1 cellular context compared by ENCODE assay signal in the genomic region with DNA sequence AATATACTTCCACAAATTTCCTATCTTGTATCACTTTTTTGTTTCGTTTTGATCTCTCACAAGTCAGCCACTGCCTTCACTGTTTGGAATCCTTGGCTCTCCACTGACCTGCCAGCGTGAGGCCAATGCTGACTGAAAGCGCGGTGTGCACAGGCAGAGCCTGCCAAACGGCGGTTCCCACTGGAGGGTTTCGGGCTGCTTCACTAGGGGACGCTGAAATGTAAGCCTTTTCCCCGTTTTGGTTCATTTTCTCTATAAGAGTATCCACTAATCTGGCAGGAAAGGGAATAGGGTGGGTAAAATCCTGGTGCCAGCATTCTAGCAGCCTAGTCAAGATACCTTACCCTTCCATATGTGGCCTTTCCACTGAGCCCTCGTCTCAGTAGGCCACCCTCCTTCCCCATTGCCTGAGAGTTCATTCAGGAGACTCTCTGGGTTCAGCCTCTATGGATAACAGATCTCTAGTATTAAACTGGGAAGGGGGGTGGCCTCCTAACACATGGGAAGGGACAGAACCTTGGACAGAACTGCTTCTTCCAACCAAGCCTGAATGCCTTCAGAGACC.
TF ChIP-seq lines count a peak whose summit lies in the region.

No MANE protein-coding gene starts in this region.

TF ChIP-seq in SK-N-SH treated with all-trans-retinoic acid at 6 μM for 48 hours, 23 proteins besides CTCF, POLR2A, EP300 and RAD21 (continued from another document):
- TF ChIP-seq, protein P1, sequence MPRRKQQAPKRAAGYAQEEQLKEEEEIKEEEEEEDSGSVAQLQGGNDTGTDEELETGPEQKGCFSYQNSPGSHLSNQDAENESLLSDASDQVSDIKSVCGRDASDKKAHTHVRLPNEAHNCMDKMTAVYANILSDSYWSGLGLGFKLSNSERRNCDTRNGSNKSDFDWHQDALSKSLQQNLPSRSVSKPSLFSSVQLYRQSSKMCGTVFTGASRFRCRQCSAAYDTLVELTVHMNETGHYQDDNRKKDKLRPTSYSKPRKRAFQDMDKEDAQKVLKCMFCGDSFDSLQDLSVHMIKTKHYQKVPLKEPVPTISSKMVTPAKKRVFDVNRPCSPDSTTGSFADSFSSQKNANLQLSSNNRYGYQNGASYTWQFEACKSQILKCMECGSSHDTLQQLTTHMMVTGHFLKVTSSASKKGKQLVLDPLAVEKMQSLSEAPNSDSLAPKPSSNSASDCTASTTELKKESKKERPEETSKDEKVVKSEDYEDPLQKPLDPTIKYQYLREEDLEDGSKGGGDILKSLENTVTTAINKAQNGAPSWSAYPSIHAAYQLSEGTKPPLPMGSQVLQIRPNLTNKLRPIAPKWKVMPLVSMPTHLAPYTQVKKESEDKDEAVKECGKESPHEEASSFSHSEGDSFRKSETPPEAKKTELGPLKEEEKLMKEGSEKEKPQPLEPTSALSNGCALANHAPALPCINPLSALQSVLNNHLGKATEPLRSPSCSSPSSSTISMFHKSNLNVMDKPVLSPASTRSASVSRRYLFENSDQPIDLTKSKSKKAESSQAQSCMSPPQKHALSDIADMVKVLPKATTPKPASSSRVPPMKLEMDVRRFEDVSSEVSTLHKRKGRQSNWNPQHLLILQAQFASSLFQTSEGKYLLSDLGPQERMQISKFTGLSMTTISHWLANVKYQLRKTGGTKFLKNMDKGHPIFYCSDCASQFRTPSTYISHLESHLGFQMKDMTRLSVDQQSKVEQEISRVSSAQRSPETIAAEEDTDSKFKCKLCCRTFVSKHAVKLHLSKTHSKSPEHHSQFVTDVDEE (CRISPR knock-in tag; IDR thresholded peaks at IDR 0.05) = no peak
- TF ChIP-seq, protein P2, sequence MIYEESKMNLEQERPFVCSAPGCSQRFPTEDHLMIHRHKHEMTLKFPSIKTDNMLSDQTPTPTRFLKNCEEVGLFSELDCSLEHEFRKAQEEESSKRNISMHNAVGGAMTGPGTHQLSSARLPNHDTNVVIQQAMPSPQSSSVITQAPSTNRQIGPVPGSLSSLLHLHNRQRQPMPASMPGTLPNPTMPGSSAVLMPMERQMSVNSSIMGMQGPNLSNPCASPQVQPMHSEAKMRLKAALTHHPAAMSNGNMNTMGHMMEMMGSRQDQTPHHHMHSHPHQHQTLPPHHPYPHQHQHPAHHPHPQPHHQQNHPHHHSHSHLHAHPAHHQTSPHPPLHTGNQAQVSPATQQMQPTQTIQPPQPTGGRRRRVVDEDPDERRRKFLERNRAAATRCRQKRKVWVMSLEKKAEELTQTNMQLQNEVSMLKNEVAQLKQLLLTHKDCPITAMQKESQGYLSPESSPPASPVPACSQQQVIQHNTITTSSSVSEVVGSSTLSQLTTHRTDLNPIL (CRISPR knock-in tag; IDR thresholded peaks at IDR 0.05; ENCODE audit: low read depth) = no peak
- TF ChIP-seq OSR1 (CRISPR knock-in tag; IDR thresholded peaks at IDR 0.05) = no peak
- no peak for TF ChIP-seq ZC3H10 (CRISPR knock-in tag; IDR thresholded peaks at IDR 0.05)
- TF ChIP-seq ZNF8 (CRISPR knock-in tag; IDR thresholded peaks at IDR 0.05) = no peak
- TF ChIP-seq CSDC2 (CRISPR knock-in tag; IDR thresholded peaks at IDR 0.05) = no peak
- TF ChIP-seq SNAI2 (CRISPR knock-in tag; IDR thresholded peaks at IDR 0.05) = no peak
- TF ChIP-seq ZFP30 (CRISPR knock-in tag; IDR thresholded peaks at IDR 0.05) = no peak
